Comparison of ENCODE assay signal across 9 cellular contexts in genomic region chr19:6677924-6678689, GRCh38.
DNase-seq lines count a peak whose midpoint lies in the region; ATAC-seq and TF ChIP-seq lines count a peak whose summit lies in the region.
"Had no signal": no experiment of that assay in that cellular context is flagged by ENCODE, and none has a peak within 500 bp of the region (broad histone marks: within the 10 kb centered on the region; RNA-seq: fewer than 3 reads in every experiment).

No MANE protein-coding gene starts in this region.

- H3K9ac ChIP-seq in HUES6 (ENCODE audit: low read length), result no peak overlapping the region

- H3K4me1 ChIP-seq in HUES6 (ENCODE audit: control insufficient read depth, insufficient read depth, low read length), result peaks cover 19% of the 10 kb centered on the region

- no peak overlapping the region for H3K27ac ChIP-seq in HUES6 (ENCODE audit: low read depth, low read length)

- TF ChIP-seq POLR2A in erythroblast (IDR thresholded peaks at IDR 0.05; ENCODE audit: low read length), result no peak

- 0 out of 2 replicates have a peak, but pooled peaks cover 5% of the 10 kb centered on the region for H3K9me3 ChIP-seq in HUES6 (ENCODE audit: control insufficient read depth, insufficient read depth, low read depth, low read length)

- no peak for ATAC-seq in HG03280 (IDR thresholded peaks at IDR 0.05; ENCODE audit: unreplicated experiment)

- H3K27me3 ChIP-seq in HUES6 (ENCODE audit: control insufficient read depth, insufficient read depth, low read length), result no peaks in the 10 kb centered on the region

- DNase-seq in activated T-cell treated with anti-CD3 and anti-CD28 coated beads, Interleukin-2, amount 50 U/mL, for 48 hours, result peak; percentile 88 to 89
- DNase-seq in stimulated activated CD8-positive, alpha-beta memory T cell treated with anti-CD3 and anti-CD28 coated beads, Interleukin-4, amount 100 ng/mL, for 24 hours (ENCODE audit: low read depth), result peak; percentile 56
- no peak for DNase-seq in effector CD8-positive, alpha-beta T cell (lab: John Stamatoyannopoulos, UW)
- DNase-seq in dedifferentiated amniotic fluid mesenchymal stem cell (ENCODE audit: extremely low spot score), result no peak
- no peak for DNase-seq in erythroblast (lab: John Stamatoyannopoulos, UW)
- DNase-seq: NCI-H1417 had no signal

- H3K36me3 ChIP-seq in HUES6 (ENCODE audit: control insufficient read depth, insufficient read depth, low read length), result peaks cover 18% of the 10 kb centered on the region; the same call in 1 of the 2 replicates

- H3K4me3 ChIP-seq in HUES6 (ENCODE audit: low read depth, low read length), result peak overlapping the region; percentile 59
- H3K4me3 ChIP-seq in iPS-11a (ENCODE audit: low read depth, low read length), result peak overlapping the region; percentile 25

Comparison
In these comparisons a context has a peak if more than half of its experiments do, and no peak if none do; other contexts are left out.
1. DNase-seq: peak in activated T-cell treated with anti-CD3 and anti-CD28 coated beads, Interleukin-2, amount 50 U/mL, for 48 hours (2 of 2) and stimulated activated CD8-positive, alpha-beta memory T cell treated with anti-CD3 and anti-CD28 coated beads, Interleukin-4, amount 100 ng/mL, for 24 hours (single experiment); none in effector CD8-positive, alpha-beta T cell (single experiment), dedifferentiated amniotic fluid mesenchymal stem cell (single experiment) and erythroblast (0 of 2).